In genomic region chr13:73967397-73968165, GRCh38 we compare ENCODE assay signal across 11 cellular contexts.
DNase-seq lines count a peak whose midpoint lies in the region; ATAC-seq, FAIRE-seq and TF ChIP-seq lines count a peak whose summit lies in the region.
"Had no signal": no experiment of that assay in that cellular context is flagged by ENCODE, and none has a peak within 500 bp of the region (broad histone marks: within the 10 kb centered on the region; RNA-seq: fewer than 3 reads in every experiment).

No MANE protein-coding gene starts in this region.

- H3K4me3 ChIP-seq in epithelial cell of proximal tubule (ENCODE audit: low read depth, low read length): no peak overlapping the region
- H3K4me3 ChIP-seq: Peyer's patch had no signal

- H3K9me3 Mint-ChIP-seq in glutamatergic neuron (ENCODE audit: unreplicated experiment): no peaks in the 10 kb centered on the region
- H3K9me3 Mint-ChIP-seq: activated CD4-positive, alpha-beta memory T cell treated with anti-CD3 and anti-CD28 coated beads, Interleukin-2, amount 10 ng/mL, durations not matched to agents 7 days and 5 days had no signal

- TF ChIP-seq CTCF in epithelial cell of proximal tubule (conservative IDR thresholded peaks at IDR 0.05; ENCODE audit: low read depth, low read length) (no peak), glutamatergic neuron (IDR thresholded peaks at IDR 0.05; ENCODE audit: partially characterized antibody, unreplicated experiment) (no peak)

- intact Hi-C loops in posterior vena cava (cut with DNase I): no loop called here

- ATAC-seq in GM21367 (IDR thresholded peaks at IDR 0.05; ENCODE audit: unreplicated experiment) (peak; percentile 99), HG03095 (IDR thresholded peaks at IDR 0.05; ENCODE audit: unreplicated experiment) (peak; percentile 100)

- peaks cover 9% of the 10 kb centered on the region for H3K4me1 Mint-ChIP-seq in glutamatergic neuron (ENCODE audit: low read depth, unreplicated experiment)

- peak; percentile 98 for FAIRE-seq in GM18507 (lab: Jason Lieb, UNC)
- FAIRE-seq: bronchial epithelial cell had no signal

- H3K27ac Mint-ChIP-seq in glutamatergic neuron (ENCODE audit: unreplicated experiment): no peak overlapping the region
- H3K27ac Mint-ChIP-seq: activated CD4-positive, alpha-beta memory T cell treated with anti-CD3 and anti-CD28 coated beads, Interleukin-2, amount 10 ng/mL, durations not matched to agents 7 days and 5 days had no signal

- no peaks in the 10 kb centered on the region for H3K27me3 Mint-ChIP-seq in glutamatergic neuron (ENCODE audit: unreplicated experiment)
- H3K27me3 Mint-ChIP-seq: activated CD4-positive, alpha-beta memory T cell treated with anti-CD3 and anti-CD28 coated beads, Interleukin-2, amount 10 ng/mL, durations not matched to agents 7 days and 5 days had no signal

- no peak overlapping the region for H3K4me3 Mint-ChIP-seq in glutamatergic neuron (ENCODE audit: unreplicated experiment)
- H3K4me3 Mint-ChIP-seq: activated CD4-positive, alpha-beta memory T cell treated with anti-CD3 and anti-CD28 coated beads, Interleukin-2, amount 10 ng/mL, durations not matched to agents 7 days and 5 days had no signal

- DNase-seq in GM18507 (ENCODE audit: extremely low spot score, insufficient read length, low read depth) (peak; percentile 52), epithelial cell of proximal tubule (ENCODE audit: low read depth) (peak; percentile 86), posterior vena cava (ENCODE audit: low spot score) (no peak), NCI-H2081 treated with DMSO at 0.1 percent for 48 hours (lab: John Stamatoyannopoulos, UW) (no peak), glutamatergic neuron (no peak)
- DNase-seq in effector CD4-positive, alpha-beta T cell: no peak
- DNase-seq: activated CD4-positive, alpha-beta memory T cell treated with anti-CD3 and anti-CD28 coated beads, Interleukin-2, amount 10 ng/mL, durations not matched to agents 7 days and 5 days had no signal

- no peaks in the 10 kb centered on the region for H3K36me3 Mint-ChIP-seq in glutamatergic neuron (ENCODE audit: unreplicated experiment)

Comparison
In these comparisons a context has a peak if more than half of its experiments do, and no peak if none do; other contexts are left out.
1. DNase-seq: peak in GM18507 (single experiment) and epithelial cell of proximal tubule (single experiment); none in effector CD4-positive, alpha-beta T cell (single experiment), posterior vena cava (single experiment), NCI-H2081 treated with DMSO at 0.1 percent for 48 hours (single experiment) and glutamatergic neuron (single experiment).